ENCODE assay signal across 8 cellular contexts in the genomic region with DNA sequence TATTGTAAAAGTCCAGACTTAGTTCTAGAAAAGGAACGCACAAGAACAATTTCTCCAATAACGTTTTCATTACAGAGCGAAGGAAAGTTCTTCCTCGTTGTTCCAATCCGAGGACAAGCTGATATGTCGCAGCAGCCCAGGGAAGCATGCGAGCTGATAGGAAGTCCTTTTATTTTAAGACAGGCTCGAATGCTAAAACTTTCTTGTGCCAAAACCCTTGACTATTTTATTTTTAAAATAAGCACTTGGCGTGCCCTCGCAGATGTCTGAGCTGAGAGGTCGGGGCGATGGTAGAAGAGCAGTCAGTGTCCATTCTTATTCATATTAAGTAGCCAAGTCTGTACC. TPM values are rescaled to one million over a fixed set of nuclear protein-coding genes. Genes with fewer than 3 reads are reported as not detected.
DNase-seq lines count a peak whose midpoint lies in the region; ATAC-seq and TF ChIP-seq lines count a peak whose summit lies in the region.

No MANE protein-coding gene starts in this region.

- no peak overlapping the region for H2BK120ac ChIP-seq in mesendoderm (ENCODE audit: low read depth, low read length)

- H3K27ac ChIP-seq in mesendoderm (ENCODE audit: low read depth, low read length) (no peak overlapping the region), vagina (peak overlapping the region; percentile 81)

- no peak overlapping the region for H4K8ac ChIP-seq in mesendoderm (ENCODE audit: low read depth, low read length)

- H3K56ac ChIP-seq in mesendoderm (ENCODE audit: low read length) = peak overlapping the region; percentile 54

- H3K9ac ChIP-seq in mesendoderm (ENCODE audit: low read length) = no peak overlapping the region

- no peaks in the 10 kb centered on the region for H3K79me1 ChIP-seq in mesendoderm (ENCODE audit: low read length)

- H3K4me2 ChIP-seq in mesendoderm (ENCODE audit: low read length) = peak overlapping the region; percentile 61

- no peak for ATAC-seq in natural killer cell
- no peak for ATAC-seq in natural killer cell treated with Interleukin-12 subunit alpha and Interleukin-12 subunit beta and Interleukin-15 and Interleukin-18, amount 100 ng/mL, for 72 hours
- ATAC-seq in HG02884 (IDR thresholded peaks at IDR 0.05; ENCODE audit: unreplicated experiment) = no peak
- ATAC-seq in GM19467 (IDR thresholded peaks at IDR 0.05; ENCODE audit: unreplicated experiment) = no peak

- no peak overlapping the region for H2BK15ac ChIP-seq in mesendoderm (replicated peaks; ENCODE audit: low read depth)

- H4K5ac ChIP-seq in mesendoderm (ENCODE audit: low read length) = no peak overlapping the region

- no peak overlapping the region for H3K4ac ChIP-seq in mesendoderm (ENCODE audit: low read depth, low read length)

- DNase-seq in natural killer cell = no peak
- no peak for DNase-seq in natural killer cell treated with Interleukin-12 subunit alpha and Interleukin-12 subunit beta and Interleukin-15 and Interleukin-18, amount 100 ng/mL, for 72 hours (ENCODE audit: low spot score)
- DNase-seq in chondrocyte (ENCODE audit: low spot score) = no peak
- DNase-seq in mesendoderm = no peak
- no peak for DNase-seq in vagina (ENCODE audit: extremely low spot score in 2 of 2)
- DNase-seq in GM19240 (ENCODE audit: insufficient read length, low spot score) = no peak

- WGBS in mesendoderm (ENCODE audit: extremely low coverage, insufficient coverage, low lambda C conversion rate) = no CpG with 5 or more reads among the region's 12 CpGs

- H3K4me3 Mint-ChIP-seq in natural killer cell = peak overlapping the region; percentile 39
- no peak overlapping the region for H3K4me3 Mint-ChIP-seq in natural killer cell treated with Interleukin-12 subunit alpha and Interleukin-12 subunit beta and Interleukin-15 and Interleukin-18, amount 100 ng/mL, for 72 hours
- H3K4me3 Mint-ChIP-seq in chondrocyte (ENCODE audit: unreplicated experiment) = peak overlapping the region; percentile 91

- intact Hi-C loops in natural killer cell (cut with micrococcal nuclease) (no loop called here), vagina (cut with DNase I) (no loop called here)

- no peak overlapping the region for H3K27ac Mint-ChIP-seq in natural killer cell
- H3K27ac Mint-ChIP-seq in natural killer cell treated with Interleukin-12 subunit alpha and Interleukin-12 subunit beta and Interleukin-15 and Interleukin-18, amount 100 ng/mL, for 72 hours = no peak overlapping the region
- peak overlapping the region; percentile 50 for H3K27ac Mint-ChIP-seq in chondrocyte (ENCODE audit: unreplicated experiment)

- no peaks in the 10 kb centered on the region for H3K36me3 Mint-ChIP-seq in natural killer cell
- no peaks in the 10 kb centered on the region for H3K36me3 Mint-ChIP-seq in natural killer cell treated with Interleukin-12 subunit alpha and Interleukin-12 subunit beta and Interleukin-15 and Interleukin-18, amount 100 ng/mL, for 72 hours
- no peaks in the 10 kb centered on the region for H3K36me3 Mint-ChIP-seq in chondrocyte (ENCODE audit: low read depth)

- H3K36me3 ChIP-seq in mesendoderm (ENCODE audit: control insufficient read depth, insufficient read depth, low read length) (no peaks in the 10 kb centered on the region), vagina (no peaks in the 10 kb centered on the region)

- H3K27me3 Mint-ChIP-seq in natural killer cell (ENCODE audit: low read depth in 2 of 2) = peaks cover 37 to 52% of the 10 kb centered on the region in 2 donors
- peaks cover 32 to 37% of the 10 kb centered on the region in 2 donors for H3K27me3 Mint-ChIP-seq in natural killer cell treated with Interleukin-12 subunit alpha and Interleukin-12 subunit beta and Interleukin-15 and Interleukin-18, amount 100 ng/mL, for 72 hours
- peaks cover 15% of the 10 kb centered on the region for H3K27me3 Mint-ChIP-seq in chondrocyte (ENCODE audit: low read depth)

- no peaks in the 10 kb centered on the region for H3K4me1 ChIP-seq in mesendoderm (ENCODE audit: control insufficient read depth, low read depth, low read length)
- peaks cover 23% of the 10 kb centered on the region for H3K4me1 ChIP-seq in vagina

- H2BK5ac ChIP-seq in mesendoderm (ENCODE audit: low read length) = no peak overlapping the region

- no peak overlapping the region for H3K23ac ChIP-seq in mesendoderm (ENCODE audit: low read length)

- no peak for TF ChIP-seq POLR2A in vagina (IDR thresholded peaks at IDR 0.05)

- H3K4me1 Mint-ChIP-seq in natural killer cell = peaks cover 4 to 5% of the 10 kb centered on the region in 2 donors
- H3K4me1 Mint-ChIP-seq in natural killer cell treated with Interleukin-12 subunit alpha and Interleukin-12 subunit beta and Interleukin-15 and Interleukin-18, amount 100 ng/mL, for 72 hours (ENCODE audit: low read depth in 2 of 2) = no peaks in the 10 kb centered on the region
- H3K4me1 Mint-ChIP-seq in chondrocyte (ENCODE audit: low read depth) = peaks cover 22% of the 10 kb centered on the region

- H3K9me3 Mint-ChIP-seq in natural killer cell (peaks cover 0 to 3% of the 10 kb centered on the region in 2 donors), chondrocyte (ENCODE audit: low read depth) (no peaks in the 10 kb centered on the region)
- H3K9me3 Mint-ChIP-seq in natural killer cell treated with Interleukin-12 subunit alpha and Interleukin-12 subunit beta and Interleukin-15 and Interleukin-18, amount 100 ng/mL, for 72 hours = no peaks in the 10 kb centered on the region

- no peak for TF ChIP-seq CTCF in natural killer cell (IDR thresholded peaks at IDR 0.05)
- no peak for TF ChIP-seq CTCF in chondrocyte (IDR thresholded peaks at IDR 0.05)
- TF ChIP-seq CTCF in vagina (IDR thresholded peaks at IDR 0.05) = no peak

- H3K27me3 ChIP-seq in mesendoderm (ENCODE audit: insufficient read depth, low read length, poor library complexity) = no peaks in the 10 kb centered on the region
- H3K27me3 ChIP-seq in vagina = no peaks in the 10 kb centered on the region

- H3K79me2 ChIP-seq in mesendoderm (ENCODE audit: control insufficient read depth, insufficient read depth, low read length) = no peaks in the 10 kb centered on the region

- H3K18ac ChIP-seq in mesendoderm (ENCODE audit: low read length) = no peak overlapping the region

- peak overlapping the region; percentile 45 for H3K4me3 ChIP-seq in mesendoderm (ENCODE audit: low read length)
- H3K4me3 ChIP-seq in vagina = peak overlapping the region; percentile 79 to 83

- no peaks in the 10 kb centered on the region for H3K9me3 ChIP-seq in vagina

- no peak overlapping the region for H2AK5ac ChIP-seq in mesendoderm (ENCODE audit: low read length)

RNA-seq across cellular contexts. Expression of gene MITF, which starts 0.4 kb away (rescaled TPM):
- total RNA-seq in natural killer cell (1 to 10 TPM in 1 of 3 donors, under 1 TPM in 2; 0.23 to 1.5 (median 0.54) TPM), chondrocyte (4.7 to 5.7 TPM (median 5.2 TPM) in 3 replicates), vagina (57.7 TPM)
- under 1 TPM in 1 of 2 donors, not detected in 1; 0.28 TPM for total RNA-seq in natural killer cell treated with Interleukin-12 subunit alpha and Interleukin-12 subunit beta and Interleukin-15 and Interleukin-18, amount 100 ng/mL, for 72 hours
- 1.1 TPM for polyA plus RNA-seq in mesendoderm (2013, experiment 1 of 2)
- polyA plus RNA-seq in mesendoderm (2013, experiment 2 of 2) = 1.1 TPM
